9 cellular contexts compared by ENCODE assay signal in genomic region chr17:40909351-40909750, GRCh38. TPM values are rescaled to one million over a fixed set of nuclear protein-coding genes. Genes with fewer than 3 reads are reported as not detected.
A peak's percentile ranks its signal among the peaks of the same experiment; 100 is the strongest.
DNase-seq lines count a peak whose midpoint lies in the region; ATAC-seq and TF ChIP-seq lines count a peak whose summit lies in the region.
"Had no signal": no experiment of that assay in that cellular context is flagged by ENCODE, and none has a peak within 500 bp of the region (broad histone marks: within the 10 kb centered on the region; RNA-seq: fewer than 3 reads in every experiment).

No MANE protein-coding gene starts in this region.

- H3K4me1 Mint-ChIP-seq in activated T-helper 2 cell treated with anti-CD3 and anti-CD28 coated beads, Interferon-gamma antibody, Interleukin-2, Interleukin-4, amounts not matched to agents 10 μg/mL and 5 μg/mL and 100 μg/mL, durations not matched to agents 14 hours and 24 hours and 36 hours (ENCODE audit: low read depth): no peaks in the 10 kb centered on the region

- H3K4me3 ChIP-seq in RWPE2 (ENCODE audit: severe bottlenecking): no peak overlapping the region
- no peak overlapping the region for H3K4me3 ChIP-seq in foreskin fibroblast (ENCODE audit: low read depth in 1 of 2, low read length in 2 of 2)

- TF ChIP-seq CTCF in RWPE2 (IDR thresholded peaks at IDR 0.05; ENCODE audit: poor library complexity, severe bottlenecking) (peak; percentile 95), foreskin fibroblast (IDR thresholded peaks at IDR 0.05; ENCODE audit: low read depth, low read length) (peak; percentile 64)

- DNase-seq in DMS153 (lab: John Stamatoyannopoulos, UW) (peak; percentile 85), M059J (ENCODE audit: low read depth) (peak; percentile 95), RWPE2 (ENCODE audit: low spot score) (peak; percentile 88), foreskin fibroblast (peak; percentile 89 to 97), nucleus accumbens (lab: John Stamatoyannopoulos, UW) (peak in 49 of 56 donors; percentile 4 to 82 (median 45)), superior temporal gyrus (ENCODE audit: extremely low spot score) (peak; percentile 91)
- peak; percentile 27 for DNase-seq in activated T-helper 2 cell treated with anti-CD3 and anti-CD28 coated beads, Interferon-gamma antibody, Interleukin-2, Interleukin-4, amounts not matched to agents 10 μg/mL and 5 μg/mL and 100 μg/mL, durations not matched to agents 14 hours and 24 hours and 36 hours (ENCODE audit: low spot score)

- H3K9me3 Mint-ChIP-seq in activated T-helper 2 cell treated with anti-CD3 and anti-CD28 coated beads, Interferon-gamma antibody, Interleukin-2, Interleukin-4, amounts not matched to agents 10 μg/mL and 5 μg/mL and 100 μg/mL, durations not matched to agents 14 hours and 24 hours and 36 hours: no peaks in the 10 kb centered on the region

- no peak overlapping the region for H3K27ac Mint-ChIP-seq in activated T-helper 2 cell treated with anti-CD3 and anti-CD28 coated beads, Interferon-gamma antibody, Interleukin-2, Interleukin-4, amounts not matched to agents 10 μg/mL and 5 μg/mL and 100 μg/mL, durations not matched to agents 14 hours and 24 hours and 36 hours
- H3K27ac Mint-ChIP-seq: activated naive CD8-positive, alpha-beta T cell had no signal

- intact Hi-C loops in activated T-helper 2 cell treated with anti-CD3 and anti-CD28 coated beads, Interferon-gamma antibody, Interleukin-2, Interleukin-4, amounts not matched to agents 10 μg/mL and 5 μg/mL and 100 μg/mL, durations not matched to agents 14 hours and 24 hours and 36 hours (cut with micrococcal nuclease): loop anchor here (2.0 to 5.0 kb wide), 2 partner anchors 738 to 757 kb away; no protein-coding TSS in a partner anchor

- H3K4me1 ChIP-seq in RWPE2 (ENCODE audit: insufficient read depth, poor library complexity, severe bottlenecking): peaks cover 29% of the 10 kb centered on the region

- H3K4me3 Mint-ChIP-seq in activated T-helper 2 cell treated with anti-CD3 and anti-CD28 coated beads, Interferon-gamma antibody, Interleukin-2, Interleukin-4, amounts not matched to agents 10 μg/mL and 5 μg/mL and 100 μg/mL, durations not matched to agents 14 hours and 24 hours and 36 hours (ENCODE audit: low read depth): no peak overlapping the region
- H3K4me3 Mint-ChIP-seq: activated naive CD8-positive, alpha-beta T cell had no signal

- peak overlapping the region; percentile 96 for H3K27ac ChIP-seq in RWPE2 (ENCODE audit: poor library complexity, severe bottlenecking)

- H3K9me3 ChIP-seq in RWPE2 (ENCODE audit: severe bottlenecking): no peaks in the 10 kb centered on the region

- no peaks in the 10 kb centered on the region for H3K27me3 ChIP-seq in RWPE2 (ENCODE audit: insufficient read depth, poor library complexity, severe bottlenecking)

- no peaks in the 10 kb centered on the region for H3K36me3 ChIP-seq in RWPE2 (ENCODE audit: low read depth)

- no peaks in the 10 kb centered on the region for H3K36me3 Mint-ChIP-seq in activated T-helper 2 cell treated with anti-CD3 and anti-CD28 coated beads, Interferon-gamma antibody, Interleukin-2, Interleukin-4, amounts not matched to agents 10 μg/mL and 5 μg/mL and 100 μg/mL, durations not matched to agents 14 hours and 24 hours and 36 hours (ENCODE audit: low read depth)
- H3K36me3 Mint-ChIP-seq: activated naive CD8-positive, alpha-beta T cell had no signal

- peaks cover 29% of the 10 kb centered on the region for H3K27me3 Mint-ChIP-seq in activated T-helper 2 cell treated with anti-CD3 and anti-CD28 coated beads, Interferon-gamma antibody, Interleukin-2, Interleukin-4, amounts not matched to agents 10 μg/mL and 5 μg/mL and 100 μg/mL, durations not matched to agents 14 hours and 24 hours and 36 hours (ENCODE audit: low read depth)

- ATAC-seq in RWPE2 (ENCODE audit: low read depth): peak; percentile 79
- no peak for ATAC-seq in GM21723 (IDR thresholded peaks at IDR 0.05; ENCODE audit: unreplicated experiment)

RNA-seq across cellular contexts. Expression of gene KRT20, which starts 24.3 kb away (rescaled TPM):
- 0.17 TPM in 1 of 2 replicates, not detected in the other for total RNA-seq in M059J (2014; rRNA removed; shearing (Covaris generic))
- not detected in 2 replicates for total RNA-seq in activated T-helper 2 cell treated with anti-CD3 and anti-CD28 coated beads, Interferon-gamma antibody, Interleukin-2, Interleukin-4, amounts not matched to agents 10 μg/mL and 5 μg/mL and 100 μg/mL, durations not matched to agents 14 hours and 24 hours and 36 hours

RNA-seq across cellular contexts. Expression of gene KRT23, which starts 28.1 kb away (rescaled TPM):
- not detected in 2 replicates for total RNA-seq in M059J (2014; rRNA removed; shearing (Covaris generic))
- not detected in 2 replicates for total RNA-seq in activated T-helper 2 cell treated with anti-CD3 and anti-CD28 coated beads, Interferon-gamma antibody, Interleukin-2, Interleukin-4, amounts not matched to agents 10 μg/mL and 5 μg/mL and 100 μg/mL, durations not matched to agents 14 hours and 24 hours and 36 hours

RNA-seq across cellular contexts. Expression of gene KRT12, which starts 42.3 kb away (rescaled TPM):
- total RNA-seq in M059J (2014; rRNA removed; shearing (Covaris generic)): not detected in 2 replicates
- total RNA-seq in activated T-helper 2 cell treated with anti-CD3 and anti-CD28 coated beads, Interferon-gamma antibody, Interleukin-2, Interleukin-4, amounts not matched to agents 10 μg/mL and 5 μg/mL and 100 μg/mL, durations not matched to agents 14 hours and 24 hours and 36 hours: not detected in 2 replicates

RNA-seq across cellular contexts. Expression of gene KRT39, which starts 57.4 kb away (rescaled TPM):
- total RNA-seq in M059J (2014; rRNA removed; shearing (Covaris generic)): 0.20 TPM in 1 of 2 replicates, not detected in the other
- total RNA-seq in activated T-helper 2 cell treated with anti-CD3 and anti-CD28 coated beads, Interferon-gamma antibody, Interleukin-2, Interleukin-4, amounts not matched to agents 10 μg/mL and 5 μg/mL and 100 μg/mL, durations not matched to agents 14 hours and 24 hours and 36 hours: not detected in 2 replicates

Comparison
In these comparisons a context has a peak if more than half of its experiments do, and no peak if none do; other contexts are left out.
1. DNase-seq: peak in every context shown above with its lines; median percentile 95 in M059J; 93 in foreskin fibroblast; 91 in superior temporal gyrus; 88 in RWPE2; 85 in DMS153; 45 in nucleus accumbens; 27 in activated T-helper 2 cell treated with anti-CD3 and anti-CD28 coated beads, Interferon-gamma antibody, Interleukin-2, Interleukin-4, amounts not matched to agents 10 μg/mL and 5 μg/mL and 100 μg/mL, durations not matched to agents 14 hours and 24 hours and 36 hours.